26 cellular contexts compared by ENCODE assay signal in genomic region chr22:30955153-30955552, GRCh38. TPM values are rescaled to one million over a fixed set of nuclear protein-coding genes. Genes with fewer than 3 reads are reported as not detected.
A peak's percentile ranks its signal among the peaks of the same experiment; 100 is the strongest.
DNase-seq lines count a peak whose midpoint lies in the region; ATAC-seq and TF ChIP-seq lines count a peak whose summit lies in the region.
"Had no signal": no experiment of that assay in that cellular context is flagged by ENCODE, and none has a peak within 500 bp of the region (broad histone marks: within the 10 kb centered on the region; RNA-seq: fewer than 3 reads in every experiment).

No MANE protein-coding gene starts in this region.

- H3K27me3 Mint-ChIP-seq in activated CD4-positive, alpha-beta T cell treated with anti-CD3 and anti-CD28 coated beads, Interleukin-2, amount 10 ng/mL, durations not matched to agents 7 days and 5 days, result no peaks in the 10 kb centered on the region
- no peaks in the 10 kb centered on the region for H3K27me3 Mint-ChIP-seq in stimulated activated naive CD8-positive, alpha-beta T cell treated with anti-CD3 and anti-CD28 coated beads, Interleukin-15, amount 100 ng/mL, for 72 hours
- H3K27me3 Mint-ChIP-seq in endothelial cell (ENCODE audit: unreplicated experiment), result peaks cover 2% of the 10 kb centered on the region

- no peak for DNase-seq in activated CD4-positive, alpha-beta T cell treated with anti-CD3 and anti-CD28 coated beads, Interleukin-2, amount 10 ng/mL, durations not matched to agents 7 days and 5 days
- no peak for DNase-seq in activated CD4-positive, alpha-beta T cell treated with anti-CD3 and anti-CD28 coated beads, Interleukin-2, amount 50 U/mL, for 1 hour
- DNase-seq in stimulated activated naive CD8-positive, alpha-beta T cell treated with anti-CD3 and anti-CD28 coated beads, Interleukin-15, amount 100 ng/mL, for 72 hours, result no peak
- DNase-seq in stimulated activated naive CD8-positive, alpha-beta T cell treated with anti-CD3 and anti-CD28 coated beads, Interleukin-15, Interleukin-2, amounts not matched to agents 100 U/mL and 50 U/mL, for 24 hours, result no peak
- no peak for DNase-seq in endothelial cell (ENCODE audit: low spot score)
- DNase-seq in HuH-7.5 (ENCODE audit: low spot score), result no peak
- DNase-seq: 8988T; ACHN; BE2C; DMS 273 treated with DMSO at 0.1 percent for 48 hours; DMS79; EL; GDM1; GOT3; HFFc6; IMR-90; KG1; MG63; NCI-H1694; NCI-H2029 treated with DMSO at 0.1 percent for 48 hours; NCI-H446 treated with DMSO at 0.1 percent for 48 hours; NCI-H526; NCI-H82; NK-92 treated with Interleukin-12 subunit alpha and Interleukin-12 subunit beta, amount 100 ng/mL, for 24 hours; PC-3 had no signal

- H3K4me1 Mint-ChIP-seq in activated CD4-positive, alpha-beta T cell treated with anti-CD3 and anti-CD28 coated beads, Interleukin-2, amount 10 ng/mL, durations not matched to agents 7 days and 5 days, result peaks cover 38% of the 10 kb centered on the region
- H3K4me1 Mint-ChIP-seq in stimulated activated naive CD8-positive, alpha-beta T cell treated with anti-CD3 and anti-CD28 coated beads, Interleukin-15, amount 100 ng/mL, for 72 hours, result peaks cover 51% of the 10 kb centered on the region
- peaks cover 9% of the 10 kb centered on the region for H3K4me1 Mint-ChIP-seq in endothelial cell (ENCODE audit: unreplicated experiment)

- no peak overlapping the region for H3K4me3 Mint-ChIP-seq in activated CD4-positive, alpha-beta T cell treated with anti-CD3 and anti-CD28 coated beads, Interleukin-2, amount 10 ng/mL, durations not matched to agents 7 days and 5 days
- no peak overlapping the region for H3K4me3 Mint-ChIP-seq in stimulated activated naive CD8-positive, alpha-beta T cell treated with anti-CD3 and anti-CD28 coated beads, Interleukin-15, amount 100 ng/mL, for 72 hours
- no peak overlapping the region for H3K4me3 Mint-ChIP-seq in endothelial cell (ENCODE audit: unreplicated experiment)
- H3K4me3 Mint-ChIP-seq: HFFc6 had no signal

- H3K9me3 Mint-ChIP-seq in activated CD4-positive, alpha-beta T cell treated with anti-CD3 and anti-CD28 coated beads, Interleukin-2, amount 10 ng/mL, durations not matched to agents 7 days and 5 days, result no peaks in the 10 kb centered on the region
- no peaks in the 10 kb centered on the region for H3K9me3 Mint-ChIP-seq in stimulated activated naive CD8-positive, alpha-beta T cell treated with anti-CD3 and anti-CD28 coated beads, Interleukin-15, amount 100 ng/mL, for 72 hours
- no peaks in the 10 kb centered on the region for H3K9me3 Mint-ChIP-seq in endothelial cell (ENCODE audit: unreplicated experiment)
- H3K9me3 Mint-ChIP-seq: HFFc6 had no signal

- ATAC-seq in stimulated activated naive CD8-positive, alpha-beta T cell treated with anti-CD3 and anti-CD28 coated beads, Interleukin-15, amount 100 ng/mL, for 72 hours, result no peak
- no peak for ATAC-seq in stimulated activated naive CD8-positive, alpha-beta T cell treated with anti-CD3 and anti-CD28 coated beads, Interleukin-15, Interleukin-2, amounts not matched to agents 100 U/mL and 50 U/mL, for 24 hours
- no peak for ATAC-seq in GM21367 (IDR thresholded peaks at IDR 0.05; ENCODE audit: unreplicated experiment)
- ATAC-seq: PC-3 had no signal

- CTCF ChIA-PET in activated CD4-positive, alpha-beta T cell treated with anti-CD3 and anti-CD28 coated beads, Interleukin-2, amount 10 ng/mL, durations not matched to agents 7 days and 5 days (lab: Charles Lee), result interaction anchor here (1.3 kb wide), 1 partner anchor 9 kb away, joined by 3 read pairs; no protein-coding TSS in a partner anchor

- peaks cover 43% of the 10 kb centered on the region for H3K36me3 Mint-ChIP-seq in activated CD4-positive, alpha-beta T cell treated with anti-CD3 and anti-CD28 coated beads, Interleukin-2, amount 10 ng/mL, durations not matched to agents 7 days and 5 days (ENCODE audit: low read depth)
- peaks cover 23% of the 10 kb centered on the region for H3K36me3 Mint-ChIP-seq in endothelial cell (ENCODE audit: low read depth, unreplicated experiment)

- POLR2A ChIA-PET in activated CD4-positive, alpha-beta T cell treated with anti-CD3 and anti-CD28 coated beads, Interleukin-2, amount 10 ng/mL, durations not matched to agents 7 days and 5 days (lab: Charles Lee), result no interaction called here

- no peak for TF ChIP-seq CTCF in endothelial cell (IDR thresholded peaks at IDR 0.05; ENCODE audit: unreplicated experiment)

- peak overlapping the region; percentile 77 for H3K27ac Mint-ChIP-seq in activated CD4-positive, alpha-beta T cell treated with anti-CD3 and anti-CD28 coated beads, Interleukin-2, amount 10 ng/mL, durations not matched to agents 7 days and 5 days
- peak overlapping the region; percentile 27 to 71 for H3K27ac Mint-ChIP-seq in stimulated activated naive CD8-positive, alpha-beta T cell treated with anti-CD3 and anti-CD28 coated beads, Interleukin-15, amount 100 ng/mL, for 72 hours
- H3K27ac Mint-ChIP-seq in endothelial cell (ENCODE audit: unreplicated experiment), result peak overlapping the region; percentile 4
- H3K27ac Mint-ChIP-seq: HFFc6 had no signal

RNA-seq across cellular contexts. Expression of gene MORC2, which starts 13.4 kb away (rescaled TPM):
- total RNA-seq in activated CD4-positive, alpha-beta T cell treated with anti-CD3 and anti-CD28 coated beads, Interleukin-2, amount 10 ng/mL, durations not matched to agents 7 days and 5 days, result 10 to 100 TPM; 39.2 to 49.4 TPM
- 56.2 TPM for total RNA-seq in endothelial cell (ENCODE audit: unreplicated experiment)

RNA-seq across cellular contexts. Expression of gene TUG1, which starts 13.9 kb away (rescaled TPM):
- 10 to 100 TPM; 84.8 to 98.2 TPM for total RNA-seq in activated CD4-positive, alpha-beta T cell treated with anti-CD3 and anti-CD28 coated beads, Interleukin-2, amount 10 ng/mL, durations not matched to agents 7 days and 5 days
- total RNA-seq in endothelial cell (ENCODE audit: unreplicated experiment), result 155 TPM

Comparison
In these comparisons a context has a peak if more than half of its experiments do, and no peak if none do; other contexts are left out.
1. H3K27ac Mint-ChIP-seq: peak in every context shown above with its lines; median percentile 77 in activated CD4-positive, alpha-beta T cell treated with anti-CD3 and anti-CD28 coated beads, Interleukin-2, amount 10 ng/mL, durations not matched to agents 7 days and 5 days; 49 in stimulated activated naive CD8-positive, alpha-beta T cell treated with anti-CD3 and anti-CD28 coated beads, Interleukin-15, amount 100 ng/mL, for 72 hours; 4 in endothelial cell.